Comparison of ENCODE assay signal across 22 cellular contexts in the genomic region with DNA sequence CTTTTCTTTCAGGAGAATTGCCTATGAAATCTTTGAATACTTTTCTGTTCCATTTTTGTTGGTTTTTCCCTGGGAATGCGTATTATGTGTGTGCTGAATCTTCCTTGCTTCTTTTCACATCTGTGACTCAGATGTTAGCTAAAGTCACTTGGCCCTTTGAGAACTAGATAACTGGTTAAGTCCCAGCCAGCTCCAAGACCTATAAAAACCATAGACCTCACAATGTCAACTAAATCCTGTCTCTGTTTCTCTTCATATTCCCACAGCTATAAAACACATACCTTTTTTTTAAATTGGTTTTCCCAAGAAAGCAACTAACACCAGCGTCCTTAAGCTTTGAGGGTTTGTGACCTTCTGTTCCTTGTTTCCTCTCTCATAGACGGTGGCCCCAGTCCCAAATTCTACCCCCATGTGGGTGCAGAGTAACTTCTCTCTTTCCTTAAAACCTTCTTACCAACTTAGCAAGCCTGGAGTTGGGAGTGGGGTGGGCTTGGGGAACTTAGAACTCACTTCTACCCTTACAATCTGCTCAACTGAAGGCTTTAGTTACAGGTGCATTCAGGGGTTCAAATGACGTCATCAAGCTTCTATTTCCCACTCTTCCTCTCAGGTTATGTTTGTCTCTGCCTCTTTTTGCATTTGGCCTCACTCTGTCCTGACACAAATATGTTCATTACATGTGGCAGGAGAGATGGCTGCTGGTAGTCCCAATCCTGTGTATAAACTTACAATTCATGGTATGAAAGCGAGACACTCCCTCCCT.
"Had no signal": no experiment of that assay in that cellular context is flagged by ENCODE, and none has a peak within 500 bp of the region (broad histone marks: within the 10 kb centered on the region; RNA-seq: fewer than 3 reads in every experiment).

No MANE protein-coding gene starts in this region.

- ATAC-seq: activated CD8-positive, alpha-beta T cell treated with anti-CD3 and anti-CD28 coated beads, Interleukin-2, amount 10 ng/mL, durations not matched to agents 7 days and 5 days; activated naive CD8-positive, alpha-beta T cell treated with anti-CD3 and anti-CD28 coated beads, Interleukin-2, amount 50 U/mL, for 24 hours; body of pancreas; PC-3 had no signal

- H3K36me3 ChIP-seq: ascending aorta, MG63 had no signal

- FAIRE-seq: bronchial epithelial cell had no signal

- H3K27ac ChIP-seq: ascending aorta, body of pancreas had no signal

- DNase-seq: activated CD4-positive, alpha-beta T cell treated with anti-CD3 and anti-CD28 coated beads for 48 hours; activated CD4-positive, alpha-beta T cell treated with anti-CD3 and anti-CD28 coated beads, Interleukin-2, amount 50 U/mL, for 4 hours; activated CD4-positive, CD25-positive, alpha-beta regulatory T cell treated with anti-CD3 and anti-CD28 coated beads, Interleukin-2, amount 50 U/mL, for 72 hours; activated CD8-positive, alpha-beta memory T cell treated with anti-CD3 and anti-CD28 coated beads, Interleukin-2, amount 50 U/mL, for 48 hours; activated CD8-positive, alpha-beta T cell treated with anti-CD3 and anti-CD28 coated beads, Interleukin-2, amount 10 ng/mL, durations not matched to agents 7 days and 5 days; activated naive CD4-positive, alpha-beta T cell; activated naive CD8-positive, alpha-beta T cell treated with anti-CD3 and anti-CD28 coated beads, Interleukin-2, amount 50 U/mL, for 24 hours; activated T-cell treated with anti-CD3 and anti-CD28 coated beads, Interleukin-2, amount 50 U/mL, for 1 hour; amniotic stem cell; body of pancreas; central memory CD4-positive, alpha-beta T cell; MG63; MV-4-11; NCI-H1092 treated with DMSO at 0.1 percent for 48 hours; NCI-H1417 treated with DMSO at 0.1 percent for 48 hours; NCI-H1694; NCI-H2029 treated with DMSO at 0.1 percent for 48 hours; NCI-H510A treated with DMSO at 0.1 percent for 48 hours; PC-3; SHP77 treated with DMSO at 0.1 percent for 48 hours had no signal

- H3K4me3 ChIP-seq: ascending aorta, body of pancreas, MG63 had no signal

- H3K4me1 ChIP-seq: ascending aorta, body of pancreas had no signal

- H3K27me3 ChIP-seq: ascending aorta, body of pancreas, MG63 had no signal
